In genomic region chr11:114319716-114320328, GRCh38 we compare ENCODE assay signal across 19 cellular contexts. TPM values are rescaled to one million over a fixed set of nuclear protein-coding genes. Genes with fewer than 3 reads are reported as not detected.
DNase-seq lines count a peak whose midpoint lies in the region; ATAC-seq and TF ChIP-seq lines count a peak whose summit lies in the region.
"Had no signal": no experiment of that assay in that cellular context is flagged by ENCODE, and none has a peak within 500 bp of the region (broad histone marks: within the 10 kb centered on the region; RNA-seq: fewer than 3 reads in every experiment).

No MANE protein-coding gene starts in this region.

- H3K4me3 ChIP-seq in OCI-LY3 (ENCODE audit: low read length), result peak overlapping the region; percentile 7; the same call in 1 of the 2 replicates
- H3K4me3 ChIP-seq in fibroblast of the aortic adventitia (ENCODE audit: low read depth, low read length), result no peak overlapping the region
- peak overlapping the region; percentile 36 for H3K4me3 ChIP-seq in psoas muscle
- H3K4me3 ChIP-seq in esophagus squamous epithelium, result no peak overlapping the region

- intact Hi-C loops in psoas muscle (cut with DNase I), result no loop called here
- intact Hi-C loops in esophagus squamous epithelium (cut with DNase I), result no loop called here

- peak in 2 of 4 donors; percentile 12 to 19 for ATAC-seq in psoas muscle
- ATAC-seq: stimulated activated memory B cell treated with anti-CD40 and anti-IgM and Interleukin-4, amounts not matched to agents 10 μg/mL and 1 μg/mL and 100 μg/mL, for 72 hours had no signal

- in situ Hi-C loops in ACHN (cut with HindIII; ENCODE audit: low pct_ligation_motif_present, low pct_unique_long_range_greater_than_20kb, low sequenced_read_pairs), result no loop called here

- H3K9ac ChIP-seq in OCI-LY3 (ENCODE audit: low read length), result no peak overlapping the region

- peaks cover 7% of the 10 kb centered on the region for H3K4me1 ChIP-seq in OCI-LY3 (ENCODE audit: low read length)
- no peaks in the 10 kb centered on the region for H3K4me1 ChIP-seq in psoas muscle
- peaks cover 0 to 33% (median 0%) of the 10 kb centered on the region in 3 donors for H3K4me1 ChIP-seq in esophagus squamous epithelium

- DNase-seq in NCI-H146 (lab: John Stamatoyannopoulos, UW) (peak; percentile 22), NCI-H146 treated with DMSO at 0.1 percent for 48 hours (lab: John Stamatoyannopoulos, UW; ENCODE audit: unreplicated experiment) (no peak), fibroblast of the aortic adventitia (ENCODE audit: low read depth) (peak; percentile 29), psoas muscle (no peak), ACHN (no peak), hepatic stellate cell (ENCODE audit: low spot score) (no peak), esophagus squamous epithelium (lab: John Stamatoyannopoulos, UW) (no peak)
- DNase-seq: amniotic stem cell, C1 segment of cervical spinal cord, DMS79, kidney, NCI-H2029, NCI-H524 treated with DMSO at 0.1 percent for 48 hours, SHP77 treated with DMSO at 0.1 percent for 48 hours, trophoblast cell had no signal

- H3K36me3 ChIP-seq in OCI-LY3 (replicated peaks; ENCODE audit: low read depth, low read length), result no peaks in the 10 kb centered on the region
- H3K36me3 ChIP-seq in psoas muscle (ENCODE audit: insufficient read depth in 1 of 2, low read depth in 1 of 2), result no peaks in the 10 kb centered on the region
- no peaks in the 10 kb centered on the region for H3K36me3 ChIP-seq in esophagus squamous epithelium

- no peaks in the 10 kb centered on the region for H3K79me2 ChIP-seq in OCI-LY3 (ENCODE audit: low read length)

- peak overlapping the region; percentile 48 for H3K4me2 ChIP-seq in OCI-LY3 (ENCODE audit: low read length)

- no peaks in the 10 kb centered on the region for H3K9me3 ChIP-seq in OCI-LY3 (ENCODE audit: insufficient read depth, low read length)
- no peaks in the 10 kb centered on the region for H3K9me3 ChIP-seq in psoas muscle
- no peaks in the 10 kb centered on the region for H3K9me3 ChIP-seq in esophagus squamous epithelium

- H3K27me3 ChIP-seq in OCI-LY3 (ENCODE audit: low read depth, low read length) (peaks cover 27% of the 10 kb centered on the region), psoas muscle (ENCODE audit: insufficient read depth in 3 of 3, low read length in 2 of 3) (no peaks in the 10 kb centered on the region), esophagus squamous epithelium (peaks cover 0 to 8% (median 0%) of the 10 kb centered on the region in 4 donors)

- H3K27ac ChIP-seq in OCI-LY3 (ENCODE audit: low read length), result no peak overlapping the region
- H3K27ac ChIP-seq in psoas muscle, result no peak overlapping the region
- no peak overlapping the region for H3K27ac ChIP-seq in esophagus squamous epithelium
- H3K27ac ChIP-seq: 22Rv1 had no signal

- TF ChIP-seq CTCF in OCI-LY3 (IDR thresholded peaks at IDR 0.05; ENCODE audit: low read depth, low read length) (no peak), fibroblast of the aortic adventitia (IDR thresholded peaks at IDR 0.05; ENCODE audit: insufficient read depth, low read length) (no peak), psoas muscle (IDR thresholded peaks at IDR 0.05) (no peak), esophagus squamous epithelium (IDR thresholded peaks at IDR 0.05) (no peak)

- WGBS in psoas muscle, 3 donors, result 58 to 67% (median 65%) methylated on average over 5 of the region's 5 CpGs
- 49 to 65% methylated on average over 5 of the region's 5 CpGs for WGBS in esophagus squamous epithelium, 2 donors

- H2AFZ ChIP-seq in OCI-LY3 (ENCODE audit: low read depth, low read length), result peak overlapping the region; percentile 60; the same call in 1 of the 2 replicates

- no peak for TF ChIP-seq POLR2A in esophagus squamous epithelium (IDR thresholded peaks at IDR 0.05)

- H4K20me1 ChIP-seq in OCI-LY3 (ENCODE audit: insufficient read depth, low read length), result no peaks in the 10 kb centered on the region

RNA-seq across cellular contexts. Expression of gene NNMT, which starts 23.6 kb away (rescaled TPM):
- total RNA-seq in fibroblast of the aortic adventitia (ENCODE audit: low replicate concordance) (178 and 2,246 TPM in 2 replicates), psoas muscle (1,000 to 10,000 TPM in 1 of 4 donors, 100 to 1,000 TPM in 3; 165 to 2,602 (median 604) TPM), esophagus squamous epithelium (100 to 1,000 TPM in 1 of 4 donors, 10 to 100 TPM in 2, 1 to 10 TPM in 1; 4.1 to 142 (median 56.8) TPM)
- 1,000 to 10,000 TPM in 2 of 3 donors, 100 to 1,000 TPM in 1; 649 to 3,089 (median 1,851) TPM for polyA plus RNA-seq in psoas muscle
- total RNA-seq: OCI-LY7 had no signal

Comparison
In these comparisons a context has a peak if more than half of its experiments do, and no peak if none do; other contexts are left out.
1. DNase-seq: peak in NCI-H146 (single experiment) and fibroblast of the aortic adventitia (single experiment); none in NCI-H146 treated with DMSO at 0.1 percent for 48 hours (single experiment), psoas muscle (0 of 2), ACHN (single experiment), hepatic stellate cell (single experiment) and esophagus squamous epithelium (single experiment).
2. H3K4me3 ChIP-seq: peak in OCI-LY3 (single experiment) and psoas muscle (single experiment); none in fibroblast of the aortic adventitia (single experiment) and esophagus squamous epithelium (0 of 4).